In genomic region chr1:47722101-47722500, GRCh38 we compare ENCODE assay signal across 22 cellular contexts.
DNase-seq lines count a peak whose midpoint lies in the region; ATAC-seq and TF ChIP-seq lines count a peak whose summit lies in the region.
"Had no signal": no experiment of that assay in that cellular context is flagged by ENCODE, and none has a peak within 500 bp of the region (broad histone marks: within the 10 kb centered on the region; RNA-seq: fewer than 3 reads in every experiment).

No MANE protein-coding gene starts in this region.

- ATAC-seq in HG03432 (IDR thresholded peaks at IDR 0.05; ENCODE audit: unreplicated experiment) = no peak
- ATAC-seq: CD8-positive, alpha-beta T cell; GM12878 had no signal

- WGBS in endodermal cell (ENCODE audit: insufficient coverage in 1 of 2, insufficient read length in 1 of 2), 2 experiments = 91 to 92% methylated on average over 8 of the region's 8 CpGs

- H3K4me3 Mint-ChIP-seq in endodermal cell = no peak overlapping the region
- H3K4me3 Mint-ChIP-seq: B cell; CD4-positive, alpha-beta T cell; CD8-positive, alpha-beta T cell had no signal

- H3K4me1 Mint-ChIP-seq in endodermal cell = peaks cover 6% of the 10 kb centered on the region

- peaks cover 13% of the 10 kb centered on the region for H3K4me1 ChIP-seq in endodermal cell (ENCODE audit: control insufficient read depth, insufficient read depth, low read length)

- no peaks in the 10 kb centered on the region for H3K9me3 Mint-ChIP-seq in endodermal cell
- H3K9me3 Mint-ChIP-seq: CD4-positive, alpha-beta T cell; CD8-positive, alpha-beta T cell had no signal

- no peaks in the 10 kb centered on the region for H3K36me3 Mint-ChIP-seq in endodermal cell (ENCODE audit: low read depth)
- H3K36me3 Mint-ChIP-seq: CD8-positive, alpha-beta T cell had no signal

- H3K36me3 ChIP-seq in endodermal cell (ENCODE audit: control insufficient read depth, insufficient read depth, low read length) = no peaks in the 10 kb centered on the region
- H3K36me3 ChIP-seq: BLaER1 treated with 17β-estradiol and CSF1 and Interleukin-3, amounts not matched to agents 10 nM and 100 nM had no signal

- no peak overlapping the region for H3K9ac ChIP-seq in endodermal cell (ENCODE audit: extremely low read depth, low read length, poor library complexity, severe bottlenecking)
- H3K9ac ChIP-seq: BLaER1 treated with 17β-estradiol and CSF1 and Interleukin-3, amounts not matched to agents 10 nM and 100 nM had no signal

- H3K27ac ChIP-seq in endodermal cell (ENCODE audit: low read depth, low read length) = no peak overlapping the region
- H3K27ac ChIP-seq: BLaER1 treated with 17β-estradiol and CSF1 and Interleukin-3, amounts not matched to agents 10 nM and 100 nM; C4-2B had no signal

- no peak for TF ChIP-seq CTCF in GM20000 (IDR thresholded peaks at IDR 0.05; ENCODE audit: extremely low read depth, missing control alignments)
- no peak for TF ChIP-seq CTCF in endodermal cell (conservative IDR thresholded peaks at IDR 0.05)

- H3K4me3 ChIP-seq in endodermal cell (ENCODE audit: low read length) = no peak overlapping the region
- H3K4me3 ChIP-seq: BLaER1 treated with 17β-estradiol and CSF1 and Interleukin-3, amounts not matched to agents 10 nM and 100 nM; GM12878 had no signal

- peaks cover 100% of the 10 kb centered on the region for H3K27me3 ChIP-seq in endodermal cell (ENCODE audit: control insufficient read depth, insufficient read depth, low read length, poor library complexity, severe bottlenecking)

- H3K27ac Mint-ChIP-seq in endodermal cell = no peak overlapping the region
- H3K27ac Mint-ChIP-seq: B cell; CD4-positive, alpha-beta T cell; CD8-positive, alpha-beta T cell had no signal

- peak; percentile 7 for DNase-seq in GM20000 (ENCODE audit: low spot score)
- peak; percentile 29 for DNase-seq in endodermal cell
- DNase-seq in effector CD4-positive, alpha-beta T cell = no peak
- no peak for DNase-seq in DMS114 treated with DMSO at 0.1 percent for 48 hours (lab: John Stamatoyannopoulos, UW; ENCODE audit: unreplicated experiment)
- DNase-seq: 8988T; ACHN; AML-193; Caco-2; Calu3; CD4-positive, alpha-beta T cell; CD8-positive, alpha-beta T cell; DMS153; DMS53; DMS79; DND-41; EL; GDM1 had no signal

- H3K27me3 Mint-ChIP-seq in endodermal cell (ENCODE audit: insufficient read depth) = peaks cover 91% of the 10 kb centered on the region

- H3K9me3 ChIP-seq in endodermal cell (ENCODE audit: control insufficient read depth, low read length) = no peaks in the 10 kb centered on the region
- H3K9me3 ChIP-seq: BLaER1 treated with 17β-estradiol and CSF1 and Interleukin-3, amounts not matched to agents 10 nM and 100 nM; Caco-2 had no signal

Comparison
In these comparisons a context has a peak if more than half of its experiments do, and no peak if none do; other contexts are left out.
1. DNase-seq: peak in GM20000 (single experiment) and endodermal cell (single experiment); none in effector CD4-positive, alpha-beta T cell (single experiment) and DMS114 treated with DMSO at 0.1 percent for 48 hours (single experiment).